ENCODE assay signal across 8 cellular contexts in the genomic region with DNA sequence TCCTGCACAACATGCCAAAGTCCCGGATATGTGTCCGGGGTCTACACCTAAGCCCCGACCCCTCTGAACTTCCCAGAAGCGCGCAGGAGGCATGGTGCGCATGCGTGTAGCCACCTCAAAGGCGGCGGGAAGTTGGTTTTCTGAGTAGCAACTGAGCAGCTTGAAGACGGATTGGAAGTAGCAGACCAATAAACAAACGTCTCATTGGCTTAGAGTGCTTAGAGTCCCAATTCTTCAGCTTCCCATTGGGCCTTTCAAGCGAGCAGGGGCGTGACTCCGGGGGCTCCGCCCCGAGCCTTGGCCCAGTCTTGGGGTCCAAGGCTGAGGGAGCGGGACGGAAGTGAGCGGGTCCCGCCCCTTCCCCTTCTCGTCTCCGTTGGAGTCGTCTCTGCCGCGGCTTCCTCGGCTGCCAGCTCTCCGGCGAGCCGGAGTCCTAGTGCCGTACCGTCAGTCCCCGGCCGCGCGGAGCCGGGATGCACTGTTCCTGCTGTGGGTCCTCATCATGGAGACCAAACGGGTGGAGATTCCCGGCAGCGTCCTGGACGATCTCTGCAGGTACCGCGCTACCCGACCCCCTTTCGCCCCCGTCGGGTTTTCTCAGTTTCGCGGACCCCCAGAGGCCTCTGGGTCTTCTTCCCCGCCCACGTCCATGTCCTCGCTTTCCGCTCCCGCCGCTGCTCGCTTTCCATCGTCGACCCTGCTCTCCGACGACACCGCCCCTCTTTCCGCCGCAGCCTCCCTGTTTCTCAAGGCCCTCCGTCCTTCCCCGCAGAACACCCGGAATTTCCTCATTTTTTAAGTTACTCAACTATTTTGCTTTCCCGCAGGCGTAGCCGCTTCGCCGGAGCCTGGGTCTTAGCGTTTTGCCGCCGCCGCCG. TPM values are rescaled to one million over a fixed set of nuclear protein-coding genes. Genes with fewer than 3 reads are reported as not detected.
DNase-seq lines count a peak whose midpoint lies in the region; TF ChIP-seq lines count a peak whose summit lies in the region.

A gene (plus strand): TSS at position 367 of the 878 bp plus-strand sequence. CDS start 136 bp downstream, at position 503.

- peak within 1 kb of the TSS; percentile 85 for H3K4me2 ChIP-seq in MM.1S (ENCODE audit: low read depth, low read length)

- H3K27ac ChIP-seq in MM.1S (ENCODE audit: low read length) = peak within 1 kb of the TSS; percentile 56; the same call in 1 of the 2 replicates

- H3K9me3 ChIP-seq in ES-I3 (ENCODE audit: control insufficient read depth, insufficient read depth, low read length) = no peaks in the 10 kb centered on the region
- H3K9me3 ChIP-seq in HAP-1 = no peaks in the 10 kb centered on the region
- H3K9me3 ChIP-seq in MM.1S (replicated peaks; ENCODE audit: insufficient read depth, low read length) = no peaks in the 10 kb centered on the region

- 0 out of 2 replicates have a peak, but pooled peaks cover 4% of the 10 kb centered on the region for H4K20me1 ChIP-seq in MM.1S (ENCODE audit: insufficient read depth, low read length)

- H3K4me3 Mint-ChIP-seq in nephron = peak within 1 kb of the TSS; percentile 94 to 99 (median 96)
- peak within 1 kb of the TSS; percentile 98 for H3K4me3 Mint-ChIP-seq in stimulated activated naive CD8-positive, alpha-beta T cell treated with anti-CD3 and anti-CD28 coated beads, Interleukin-15, Interleukin-2, amounts not matched to agents 100 ng/mL and 50 ng/mL, for 24 hours

- H3K9ac ChIP-seq in ES-I3 (ENCODE audit: low read depth, low read length) (peak within 1 kb of the TSS; percentile 80), MM.1S (ENCODE audit: low read length) (peak within 1 kb of the TSS; percentile 75)

- in situ Hi-C loops in HAP-1 (cut with MboI; ENCODE audit: low sequenced_read_pairs) = no loop called here

- TF ChIP-seq CTCF in MM.1S (IDR thresholded peaks at IDR 0.05; ENCODE audit: low read length) (no peak), fibroblast of the aortic adventitia (IDR thresholded peaks at IDR 0.05; ENCODE audit: insufficient read depth, low read length) (no peak), nephron (IDR thresholded peaks at IDR 0.05; ENCODE audit: unreplicated experiment in 3 of 3) (no peak)

- no peaks in the 10 kb centered on the region for H3K27me3 Mint-ChIP-seq in nephron (ENCODE audit: low read depth)
- no peaks in the 10 kb centered on the region for H3K27me3 Mint-ChIP-seq in stimulated activated naive CD8-positive, alpha-beta T cell treated with anti-CD3 and anti-CD28 coated beads, Interleukin-15, Interleukin-2, amounts not matched to agents 100 ng/mL and 50 ng/mL, for 24 hours

- peaks cover 49% of the 10 kb centered on the region for H3K4me1 Mint-ChIP-seq in nephron
- peaks cover 52% of the 10 kb centered on the region for H3K4me1 Mint-ChIP-seq in stimulated activated naive CD8-positive, alpha-beta T cell treated with anti-CD3 and anti-CD28 coated beads, Interleukin-15, Interleukin-2, amounts not matched to agents 100 ng/mL and 50 ng/mL, for 24 hours (ENCODE audit: low read depth)

- H2AFZ ChIP-seq in MM.1S (ENCODE audit: low read length) = peak within 1 kb of the TSS; percentile 96

- H3K4me1 ChIP-seq in ES-I3 (ENCODE audit: insufficient read depth, low read length) (peaks cover 10% of the 10 kb centered on the region), HAP-1 (peaks cover 9% of the 10 kb centered on the region), MM.1S (ENCODE audit: low read length) (peaks cover 17% of the 10 kb centered on the region)

- H3K27me3 ChIP-seq in HAP-1 (ENCODE audit: low read depth) (no peaks in the 10 kb centered on the region), MM.1S (replicated peaks; ENCODE audit: insufficient read depth, low read length) (peaks cover 3% of the 10 kb centered on the region; the same call in 1 of the 2 replicates)

- H3K9me3 Mint-ChIP-seq in nephron = no peaks in the 10 kb centered on the region
- no peaks in the 10 kb centered on the region for H3K9me3 Mint-ChIP-seq in stimulated activated naive CD8-positive, alpha-beta T cell treated with anti-CD3 and anti-CD28 coated beads, Interleukin-15, Interleukin-2, amounts not matched to agents 100 ng/mL and 50 ng/mL, for 24 hours

- peaks cover 8% of the 10 kb centered on the region; the same call in 1 of the 2 replicates for H3F3A ChIP-seq in MM.1S (ENCODE audit: insufficient read depth, low read length)

- H3K36me3 ChIP-seq in ES-I3 (ENCODE audit: insufficient read depth, low read length) (no peaks in the 10 kb centered on the region), HAP-1 (replicated peaks) (no peaks in the 10 kb centered on the region; the same call in 1 of the 2 replicates), MM.1S (replicated peaks; ENCODE audit: insufficient read depth, low read length) (no peaks in the 10 kb centered on the region)

- DNase-seq in HAP-1 (ENCODE audit: low spot score in 2 of 2) = peak; percentile 97 to 99
- DNase-seq in MM.1S = peak; percentile 99
- peak; percentile 98 for DNase-seq in SIG-M5 (lab: John Stamatoyannopoulos, UW)
- peak; percentile 87 for DNase-seq in activated gamma-delta T cell (lab: John Stamatoyannopoulos, UW)
- DNase-seq in fibroblast of the aortic adventitia (ENCODE audit: low read depth) = peak; percentile 99

- H3K4me3 ChIP-seq in HAP-1 = peak within 1 kb of the TSS; percentile 91
- H3K4me3 ChIP-seq in MM.1S (ENCODE audit: low read length) = peak within 1 kb of the TSS; percentile 89
- peak within 1 kb of the TSS; percentile 88 for H3K4me3 ChIP-seq in fibroblast of the aortic adventitia (ENCODE audit: low read depth, low read length)

- no peaks in the 10 kb centered on the region for H3K9me2 ChIP-seq in MM.1S (replicated peaks; ENCODE audit: insufficient read depth, low read length)

- peaks cover 13% of the 10 kb centered on the region for H3K36me3 Mint-ChIP-seq in nephron (ENCODE audit: low read depth)
- H3K36me3 Mint-ChIP-seq in stimulated activated naive CD8-positive, alpha-beta T cell treated with anti-CD3 and anti-CD28 coated beads, Interleukin-15, Interleukin-2, amounts not matched to agents 100 ng/mL and 50 ng/mL, for 24 hours (ENCODE audit: low read depth) = peaks cover 8% of the 10 kb centered on the region

- peaks cover 52% of the 10 kb centered on the region for H3K79me2 ChIP-seq in MM.1S (ENCODE audit: low read length)

- peak within 1 kb of the TSS; percentile 92 to 98 (median 94) for H3K27ac Mint-ChIP-seq in nephron
- H3K27ac Mint-ChIP-seq in stimulated activated naive CD8-positive, alpha-beta T cell treated with anti-CD3 and anti-CD28 coated beads, Interleukin-15, Interleukin-2, amounts not matched to agents 100 ng/mL and 50 ng/mL, for 24 hours = peak within 1 kb of the TSS; percentile 96

RNA-seq across cellular contexts. Expression of the gene that starts here (rescaled TPM):
- 34.4 and 112 TPM in 2 replicates for total RNA-seq in fibroblast of the aortic adventitia (ENCODE audit: low replicate concordance)

Comparison
In these comparisons a context has a peak if more than half of its experiments do, and no peak if none do; other contexts are left out.
1. Peak in every context shown above with its lines: DNase-seq, H3K4me3 ChIP-seq and H3K27ac ChIP-seq.